Comparison of ENCODE assay signal across 8 cellular contexts in the genomic region with DNA sequence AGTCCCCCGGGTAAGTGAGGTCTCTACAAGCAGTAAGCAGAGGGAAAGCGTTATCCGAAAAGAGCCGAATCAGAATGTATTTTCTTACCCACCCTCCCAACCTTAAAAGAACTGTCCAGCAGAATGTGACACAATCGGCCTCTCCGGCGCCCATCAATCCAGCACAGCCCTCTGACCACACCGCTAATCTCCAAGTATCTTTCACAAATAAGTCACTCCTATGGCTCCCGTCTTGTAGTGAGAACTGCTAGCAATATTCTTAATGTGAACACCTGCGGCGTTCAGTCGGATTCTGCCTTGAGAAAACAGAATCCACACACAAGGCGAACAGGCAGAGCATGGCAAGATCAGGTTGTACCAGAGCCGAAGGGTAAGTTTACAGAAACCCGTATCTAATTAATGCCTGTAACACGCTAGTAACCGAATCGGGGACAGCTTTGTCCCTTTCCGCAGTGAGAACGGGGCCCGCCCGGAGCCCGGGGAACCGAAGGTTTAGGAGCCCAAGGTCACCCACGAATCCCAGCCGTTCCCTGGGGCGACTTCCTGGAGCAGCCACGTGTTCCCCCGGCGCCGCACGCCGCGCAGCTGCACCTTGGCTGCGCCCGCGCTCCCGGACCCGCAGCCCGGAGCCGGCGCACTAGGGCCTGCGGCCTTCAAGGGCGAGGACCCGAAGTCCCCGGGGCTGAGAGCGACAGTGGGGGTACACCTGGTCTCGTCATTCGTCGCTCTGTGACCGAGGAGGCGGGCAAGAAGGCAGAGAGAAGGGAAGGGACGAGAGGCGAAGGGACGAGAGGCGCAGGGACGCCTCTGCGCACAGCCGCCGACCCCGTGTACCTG. TPM values are rescaled to one million over a fixed set of nuclear protein-coding genes. Genes with fewer than 3 reads are reported as not detected.
DNase-seq lines count a peak whose midpoint lies in the region; ATAC-seq and TF ChIP-seq lines count a peak whose summit lies in the region.

No MANE protein-coding gene starts in this region.

- no peaks in the 10 kb centered on the region for H3K9me2 ChIP-seq in neural cell (ENCODE audit: insufficient read depth, low read length)

- peaks cover 31% of the 10 kb centered on the region for H3K79me2 ChIP-seq in neural cell (replicated peaks; ENCODE audit: insufficient read depth, low read length)

- H3F3A ChIP-seq in neural cell (ENCODE audit: insufficient read depth, low read length, poor library complexity, severe bottlenecking): peaks cover 21% of the 10 kb centered on the region

- peak overlapping the region; percentile 53 for H2AFZ ChIP-seq in neural cell (ENCODE audit: low read depth, low read length)

- peaks cover 7% of the 10 kb centered on the region for H3K36me3 Mint-ChIP-seq in CD4-positive, CD25-positive, alpha-beta regulatory T cell

- no peak for TF ChIP-seq RAD21 in neural cell (conservative IDR thresholded peaks at IDR 0.05)

- peak overlapping the region; percentile 94 to 99 (median 98) for H3K4me3 Mint-ChIP-seq in CD4-positive, CD25-positive, alpha-beta regulatory T cell

- H3K4me2 ChIP-seq in neural cell (ENCODE audit: low read length): peak overlapping the region; percentile 99

- H3K27ac ChIP-seq in CD4-positive, CD25-positive, alpha-beta regulatory T cell (ENCODE audit: insufficient read depth, low read length, poor library complexity, severe bottlenecking): peak overlapping the region; percentile 95
- peak overlapping the region; percentile 93 for H3K27ac ChIP-seq in HL-60 (replicated peaks)
- peak overlapping the region; percentile 94 for H3K27ac ChIP-seq in neural cell (ENCODE audit: low read length)
- H3K27ac ChIP-seq in stomach smooth muscle (ENCODE audit: low read length): peak overlapping the region; percentile 94

- no peaks in the 10 kb centered on the region for H4K20me1 ChIP-seq in neural cell (ENCODE audit: insufficient read depth)

- no peaks in the 10 kb centered on the region for H3K27me3 ChIP-seq in CD4-positive, CD25-positive, alpha-beta regulatory T cell (ENCODE audit: control insufficient read depth, insufficient read depth, low read length)
- H3K27me3 ChIP-seq in HL-60 (ENCODE audit: insufficient read depth, poor library complexity, severe bottlenecking) (no peaks in the 10 kb centered on the region), neural cell (ENCODE audit: insufficient read depth, low read depth, low read length) (no peaks in the 10 kb centered on the region), stomach smooth muscle (ENCODE audit: control insufficient read depth in 1 of 2, insufficient read depth in 2 of 2, low read length in 2 of 2) (no peaks in the 10 kb centered on the region)

- no peaks in the 10 kb centered on the region for H3K27me3 Mint-ChIP-seq in CD4-positive, CD25-positive, alpha-beta regulatory T cell

- TF ChIP-seq CTCF in HL-60 (IDR thresholded peaks at IDR 0.05; ENCODE audit: insufficient read depth, low read length): no peak
- no peak for TF ChIP-seq CTCF in fibroblast of villous mesenchyme (IDR thresholded peaks at IDR 0.05; ENCODE audit: insufficient read depth, low read depth, low read length)
- TF ChIP-seq CTCF in neural cell (IDR thresholded peaks at IDR 0.05; ENCODE audit: poor library complexity, severe bottlenecking): no peak

- H3K36me3 ChIP-seq in CD4-positive, CD25-positive, alpha-beta regulatory T cell (ENCODE audit: control insufficient read depth, insufficient read depth, low read length): peaks cover 2% of the 10 kb centered on the region
- no peaks in the 10 kb centered on the region for H3K36me3 ChIP-seq in neural cell (ENCODE audit: insufficient read depth, low read length)
- no peaks in the 10 kb centered on the region for H3K36me3 ChIP-seq in stomach smooth muscle (ENCODE audit: control insufficient read depth in 2 of 2, insufficient read depth in 2 of 2, low read length in 2 of 2)

- H3K27ac Mint-ChIP-seq in CD4-positive, CD25-positive, alpha-beta regulatory T cell: peak overlapping the region; percentile 56 to 96 (median 95)

- H3K9ac ChIP-seq in neural cell (ENCODE audit: low read length) (peak overlapping the region; percentile 90), stomach smooth muscle (ENCODE audit: low read length in 2 of 2) (peak overlapping the region; percentile 94 to 98)

- TF ChIP-seq EP300 in neural cell (conservative IDR thresholded peaks at IDR 0.05; ENCODE audit: poor library complexity, severe bottlenecking): no peak

- ATAC-seq in CD4-positive, CD25-positive, alpha-beta regulatory T cell (ENCODE audit: low read depth in 2 of 2): peak; percentile 32 to 35
- peak; percentile 35 for ATAC-seq in GM19467 (IDR thresholded peaks at IDR 0.05; ENCODE audit: unreplicated experiment)

- no peaks in the 10 kb centered on the region for H3K9me3 Mint-ChIP-seq in CD4-positive, CD25-positive, alpha-beta regulatory T cell

- DNase-seq in CD4-positive, CD25-positive, alpha-beta regulatory T cell: peak; percentile 51 to 70 (median 59)
- DNase-seq in HL-60 (ENCODE audit: low read depth in 1 of 2, low spot score in 1 of 2) (peak in 1 of 2 experiments; percentile 52), OCI-M1 (lab: John Stamatoyannopoulos, UW) (peak; percentile 66), fibroblast of villous mesenchyme (ENCODE audit: low read depth) (peak; percentile 57)
- DNase-seq in activated effector memory CD4-positive, alpha-beta T cell treated with Interleukin-2 at 50 U/mL for 16 hours: peak; percentile 42

- H3K4me1 Mint-ChIP-seq in CD4-positive, CD25-positive, alpha-beta regulatory T cell: peaks cover 5 to 44% (median 31%) of the 10 kb centered on the region in 4 donors

- H3K4me3 ChIP-seq in CD4-positive, CD25-positive, alpha-beta regulatory T cell (ENCODE audit: low read depth, low read length): peak overlapping the region; percentile 99
- peak overlapping the region; percentile 85 for H3K4me3 ChIP-seq in HL-60 (replicated peaks; ENCODE audit: insufficient read depth, low read length)
- peak overlapping the region; percentile 91 for H3K4me3 ChIP-seq in fibroblast of villous mesenchyme (ENCODE audit: low read depth, low read length)
- H3K4me3 ChIP-seq in neural cell (ENCODE audit: low read length): peak overlapping the region; percentile 97
- peak overlapping the region; percentile 75 to 95 for H3K4me3 ChIP-seq in stomach smooth muscle (ENCODE audit: low read length in 2 of 2)

- peaks cover 43% of the 10 kb centered on the region for H3K4me1 ChIP-seq in CD4-positive, CD25-positive, alpha-beta regulatory T cell (ENCODE audit: control insufficient read depth, insufficient read depth, low read length, poor library complexity, severe bottlenecking)
- H3K4me1 ChIP-seq in stomach smooth muscle (ENCODE audit: control insufficient read depth, insufficient read depth, low read length): peaks cover 24% of the 10 kb centered on the region

- no peaks in the 10 kb centered on the region for H3K9me3 ChIP-seq in CD4-positive, CD25-positive, alpha-beta regulatory T cell (ENCODE audit: control insufficient read depth in 2 of 2, low read length in 2 of 2)
- no peaks in the 10 kb centered on the region for H3K9me3 ChIP-seq in neural cell (ENCODE audit: low read length)
- no peaks in the 10 kb centered on the region for H3K9me3 ChIP-seq in stomach smooth muscle (ENCODE audit: control insufficient read depth in 2 of 2, low read length in 2 of 2)

TF ChIP-seq in neural cell, 6 proteins besides CTCF, POLR2A, EP300 and RAD21:
- TF ChIP-seq SMC3 (conservative IDR thresholded peaks at IDR 0.05; ENCODE audit: poor library complexity) (peak; percentile 20), MXI1 (conservative IDR thresholded peaks at IDR 0.05; ENCODE audit: poor library complexity, severe bottlenecking) (peak; percentile 99), EZH2 (IDR thresholded peaks at IDR 0.05; ENCODE audit: borderline replicate concordance, insufficient read depth, low read length, poor library complexity, severe bottlenecking) (no peak), TAF1 (IDR thresholded peaks at IDR 0.05; ENCODE audit: low read depth) (no peak)
- TF ChIP-seq, protein P1, sequence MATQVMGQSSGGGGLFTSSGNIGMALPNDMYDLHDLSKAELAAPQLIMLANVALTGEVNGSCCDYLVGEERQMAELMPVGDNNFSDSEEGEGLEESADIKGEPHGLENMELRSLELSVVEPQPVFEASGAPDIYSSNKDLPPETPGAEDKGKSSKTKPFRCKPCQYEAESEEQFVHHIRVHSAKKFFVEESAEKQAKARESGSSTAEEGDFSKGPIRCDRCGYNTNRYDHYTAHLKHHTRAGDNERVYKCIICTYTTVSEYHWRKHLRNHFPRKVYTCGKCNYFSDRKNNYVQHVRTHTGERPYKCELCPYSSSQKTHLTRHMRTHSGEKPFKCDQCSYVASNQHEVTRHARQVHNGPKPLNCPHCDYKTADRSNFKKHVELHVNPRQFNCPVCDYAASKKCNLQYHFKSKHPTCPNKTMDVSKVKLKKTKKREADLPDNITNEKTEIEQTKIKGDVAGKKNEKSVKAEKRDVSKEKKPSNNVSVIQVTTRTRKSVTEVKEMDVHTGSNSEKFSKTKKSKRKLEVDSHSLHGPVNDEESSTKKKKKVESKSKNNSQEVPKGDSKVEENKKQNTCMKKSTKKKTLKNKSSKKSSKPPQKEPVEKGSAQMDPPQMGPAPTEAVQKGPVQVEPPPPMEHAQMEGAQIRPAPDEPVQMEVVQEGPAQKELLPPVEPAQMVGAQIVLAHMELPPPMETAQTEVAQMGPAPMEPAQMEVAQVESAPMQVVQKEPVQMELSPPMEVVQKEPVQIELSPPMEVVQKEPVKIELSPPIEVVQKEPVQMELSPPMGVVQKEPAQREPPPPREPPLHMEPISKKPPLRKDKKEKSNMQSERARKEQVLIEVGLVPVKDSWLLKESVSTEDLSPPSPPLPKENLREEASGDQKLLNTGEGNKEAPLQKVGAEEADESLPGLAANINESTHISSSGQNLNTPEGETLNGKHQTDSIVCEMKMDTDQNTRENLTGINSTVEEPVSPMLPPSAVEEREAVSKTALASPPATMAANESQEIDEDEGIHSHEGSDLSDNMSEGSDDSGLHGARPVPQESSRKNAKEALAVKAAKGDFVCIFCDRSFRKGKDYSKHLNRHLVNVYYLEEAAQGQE (IDR thresholded peaks at IDR 0.05; ENCODE audit: borderline replicate concordance): no peak
TF ChIP-seq in neural cell: peak in this region for 2.

RNA-seq across cellular contexts. Expression of a gene that starts 0.7 kb away (rescaled TPM):
- total RNA-seq in CD4-positive, CD25-positive, alpha-beta regulatory T cell: 356 TPM
- 10 to 100 TPM; 21.5 to 36.9 (median 28.7) TPM for polyA plus RNA-seq in CD4-positive, CD25-positive, alpha-beta regulatory T cell
- total RNA-seq in fibroblast of villous mesenchyme: 71.8 and 150 TPM in 2 replicates
- polyA plus RNA-seq in neural cell: 71.3 and 82.7 TPM in 2 replicates
- 95.9 and 111 TPM in 2 replicates for polyA minus RNA-seq in neural cell
